In genomic region chr4:14434483-14434882, GRCh38 we compare ENCODE assay signal across 22 cellular contexts.
"Had no signal": no experiment of that assay in that cellular context is flagged by ENCODE, and none has a peak within 500 bp of the region (broad histone marks: within the 10 kb centered on the region; RNA-seq: fewer than 3 reads in every experiment).

No MANE protein-coding gene starts in this region.

- H3K27ac Mint-ChIP-seq: activated naive CD8-positive, alpha-beta T cell treated with anti-CD3 and anti-CD28 coated beads for 36 hours; activated T-helper 17 cell treated with anti-CD3 and anti-CD28 coated beads, Interleukin-2, amount 50 U/mL, for 72 hours; nephron progenitor cell; type B pancreatic cell; WTC11 had no signal

- H3K4me3 ChIP-seq: breast epithelium, colonic mucosa, esophagus squamous epithelium, smooth muscle cell, thoracic aorta, vagina had no signal

- H3K4me1 ChIP-seq: breast epithelium, colonic mucosa, esophagus squamous epithelium, parathyroid adenoma, vagina had no signal

- DNase-seq: activated naive CD4-positive, alpha-beta T cell; activated naive CD8-positive, alpha-beta T cell treated with anti-CD3 and anti-CD28 coated beads for 36 hours; activated T-cell treated with anti-CD3 and anti-CD28 coated beads, Interleukin-2, amount 50 U/mL, for 1 hour; colonic mucosa; esophagus squamous epithelium; glutamatergic neuron; hippocampal formation; nephron progenitor cell; stimulated activated CD4-positive, alpha-beta T cell treated with anti-CD3 and anti-CD28 coated beads, Interleukin-2, amount 100 ng/mL, for 48 hours; stimulated activated CD8-positive, alpha-beta memory T cell treated with anti-CD3 and anti-CD28 coated beads, Interleukin-4, amount 100 ng/mL, for 48 hours; stimulated activated naive CD4-positive, alpha-beta T cell; T-helper 9 cell had no signal

- H3K4me3 Mint-ChIP-seq: activated naive CD8-positive, alpha-beta T cell treated with anti-CD3 and anti-CD28 coated beads for 36 hours; activated T-helper 17 cell treated with anti-CD3 and anti-CD28 coated beads, Interleukin-2, amount 50 U/mL, for 72 hours; nephron progenitor cell; type B pancreatic cell; WTC11 had no signal

- H3K4me1 Mint-ChIP-seq: activated naive CD8-positive, alpha-beta T cell treated with anti-CD3 and anti-CD28 coated beads for 36 hours; activated T-helper 17 cell treated with anti-CD3 and anti-CD28 coated beads, Interleukin-2, amount 50 U/mL, for 72 hours; nephron progenitor cell had no signal

- H3K9me3 Mint-ChIP-seq: activated naive CD8-positive, alpha-beta T cell treated with anti-CD3 and anti-CD28 coated beads for 36 hours; activated T-helper 17 cell treated with anti-CD3 and anti-CD28 coated beads, Interleukin-2, amount 50 U/mL, for 72 hours; nephron progenitor cell; type B pancreatic cell; WTC11 had no signal

- H3K27me3 ChIP-seq: breast epithelium, colonic mucosa, esophagus squamous epithelium, vagina had no signal

- ATAC-seq: activated T-helper 17 cell treated with anti-CD3 and anti-CD28 coated beads, Interleukin-2, amount 50 U/mL, for 72 hours; left lobe of liver; sciatic nerve; WTC11 had no signal

- H3K27ac ChIP-seq: breast epithelium, colonic mucosa, esophagus squamous epithelium, parathyroid adenoma, thoracic aorta, vagina had no signal

- H3K36me3 Mint-ChIP-seq: activated naive CD8-positive, alpha-beta T cell treated with anti-CD3 and anti-CD28 coated beads for 36 hours; type B pancreatic cell; WTC11 had no signal

- H3K27me3 Mint-ChIP-seq: activated T-helper 17 cell treated with anti-CD3 and anti-CD28 coated beads, Interleukin-2, amount 50 U/mL, for 72 hours; type B pancreatic cell had no signal

- H3K9me3 ChIP-seq: breast epithelium, colonic mucosa, esophagus squamous epithelium, thoracic aorta, vagina had no signal
